In genomic region chr1:111620412-111620971, GRCh38 we compare ENCODE assay signal across 8 cellular contexts. TPM values are rescaled to one million over a fixed set of nuclear protein-coding genes. Genes with fewer than 3 reads are reported as not detected.
DNase-seq lines count a peak whose midpoint lies in the region; ATAC-seq, FAIRE-seq and TF ChIP-seq lines count a peak whose summit lies in the region.

No MANE protein-coding gene starts in this region.

- peak overlapping the region; percentile 89 for H3K4me2 ChIP-seq in endothelial cell of umbilical vein (ENCODE audit: insufficient read depth, low read length)
- peak overlapping the region; percentile 84 for H3K4me2 ChIP-seq in neural progenitor cell

- peak; percentile 57 for FAIRE-seq in endothelial cell of umbilical vein (lab: Jason Lieb, UNC)

- H3K27me3 ChIP-seq in SJCRH30 (no peaks in the 10 kb centered on the region), endothelial cell of umbilical vein (ENCODE audit: control insufficient read depth in 2 of 2, insufficient read depth in 2 of 2, low read length in 2 of 2) (peaks cover 0 to 4% of the 10 kb centered on the region in 2 experiments), neural progenitor cell (no peaks in the 10 kb centered on the region)

- peaks cover 54% of the 10 kb centered on the region for H3K79me2 ChIP-seq in endothelial cell of umbilical vein (ENCODE audit: control insufficient read depth, insufficient read depth, low read length)
- peaks cover 56% of the 10 kb centered on the region for H3K79me2 ChIP-seq in neural progenitor cell (ENCODE audit: low read depth)

- no peak for ATAC-seq in GM18517 (IDR thresholded peaks at IDR 0.05; ENCODE audit: unreplicated experiment)

- no peaks in the 10 kb centered on the region for H3K9me3 Mint-ChIP-seq in neural progenitor cell

- peak overlapping the region; percentile 2 for H3K27ac Mint-ChIP-seq in neural progenitor cell

- H3K36me3 Mint-ChIP-seq in neural progenitor cell: no peaks in the 10 kb centered on the region

- peak overlapping the region; percentile 88 for H3K4me3 Mint-ChIP-seq in neural progenitor cell

- H3K4me1 ChIP-seq in ES-I3 (ENCODE audit: insufficient read depth, low read length) (peaks cover 4% of the 10 kb centered on the region), SJCRH30 (peaks cover 9% of the 10 kb centered on the region; the same call in 1 of the 2 replicates), endothelial cell of umbilical vein (ENCODE audit: control insufficient read depth, extremely low read depth, insufficient read depth, low read length) (peaks cover 12% of the 10 kb centered on the region), neural progenitor cell (peaks cover 12% of the 10 kb centered on the region)

- H3K36me3 ChIP-seq in ES-I3 (ENCODE audit: insufficient read depth, low read length): no peaks in the 10 kb centered on the region
- no peaks in the 10 kb centered on the region for H3K36me3 ChIP-seq in SJCRH30
- H3K36me3 ChIP-seq in endothelial cell of umbilical vein (ENCODE audit: control insufficient read depth in 2 of 2, extremely low read depth in 1 of 2, insufficient read depth in 2 of 2, low read length in 2 of 2): no peaks in the 10 kb centered on the region
- H3K36me3 ChIP-seq in neural progenitor cell: no peaks in the 10 kb centered on the region

- H3F3A ChIP-seq in neural progenitor cell (ENCODE audit: low read depth): peaks cover 9% of the 10 kb centered on the region

- TSS peak; percentile 24 for BruUV-seq in endothelial cell of umbilical vein (replicated peaks; lab: Mats Ljungman, UMichigan)

- peaks cover 23% of the 10 kb centered on the region for H3K4me1 Mint-ChIP-seq in neural progenitor cell

- H3K9ac ChIP-seq in ES-I3 (ENCODE audit: low read depth, low read length) (peak overlapping the region; percentile 87), endothelial cell of umbilical vein (replicated peaks; ENCODE audit: extremely low read depth, insufficient read depth, low read length) (peak overlapping the region; percentile 70), neural progenitor cell (peak overlapping the region; percentile 56)

- TF ChIP-seq CTCF in endothelial cell of umbilical vein (IDR thresholded peaks at IDR 0.05; ENCODE audit: extremely low read depth in 1 of 2, insufficient read depth in 1 of 2, low read depth in 1 of 2, low read length in 2 of 2): no peak
- TF ChIP-seq CTCF in neural progenitor cell (IDR thresholded peaks at IDR 0.05): no peak

- H2AFZ ChIP-seq in endothelial cell of umbilical vein (ENCODE audit: low read depth, low read length) (peak overlapping the region; percentile 52), neural progenitor cell (replicated peaks) (no peak overlapping the region)

- CTCF ChIA-PET in HEK293T (lab: Yijun Ruan, JAX) (no interaction called here), endothelial cell of umbilical vein (lab: Charles Lee) (interaction anchor here (0.7 to 2.5 kb wide), 7 partner anchors 9 to 139 kb away, joined by 4 to 20 read pairs (median 7); no protein-coding TSS in a partner anchor)

- intact Hi-C loops in endothelial cell of umbilical vein (cut with micrococcal nuclease): loop anchor here (1.0 to 5.0 kb wide), 2 partner anchors 36 to 77 kb away; no protein-coding TSS in a partner anchor

- DNase-seq in HEK293T (ENCODE audit: extremely low spot score) (no peak), SJCRH30 (peak in 1 of 2 experiments; percentile 57), endothelial cell of umbilical vein (ENCODE audit: low read depth, low spot score) (peak; percentile 25), neural progenitor cell (ENCODE audit: low spot score) (no peak), NCI-H1694 (lab: John Stamatoyannopoulos, UW) (no peak), dedifferentiated amniotic fluid mesenchymal stem cell (ENCODE audit: extremely low spot score) (no peak)

- H3K9me3 ChIP-seq in ES-I3 (ENCODE audit: control insufficient read depth, insufficient read depth, low read length) (no peaks in the 10 kb centered on the region), SJCRH30 (replicated peaks) (no peaks in the 10 kb centered on the region), endothelial cell of umbilical vein (replicated peaks; ENCODE audit: control insufficient read depth, insufficient read depth, low read length) (no peaks in the 10 kb centered on the region), neural progenitor cell (ENCODE audit: low read depth) (no peaks in the 10 kb centered on the region)

- H3K27ac ChIP-seq in SJCRH30: peak overlapping the region; percentile 70
- H3K27ac ChIP-seq in endothelial cell of umbilical vein (ENCODE audit: insufficient read depth, low read depth, low read length): peak overlapping the region; percentile 5
- H3K27ac ChIP-seq in neural progenitor cell: peak overlapping the region; percentile 6

- H4K20me1 ChIP-seq in endothelial cell of umbilical vein (replicated peaks; ENCODE audit: control insufficient read depth, extremely low read depth, insufficient read depth, low read length) (peaks cover 10% of the 10 kb centered on the region), neural progenitor cell (ENCODE audit: low read depth) (peaks cover 24% of the 10 kb centered on the region)

- POLR2A ChIA-PET in HEK293T (lab: Yijun Ruan, JAX) (interaction anchor here (1.0 to 1.4 kb wide), 4 partner anchors 11 to 113 kb away, joined by 3 to 6 read pairs (median 4); no protein-coding TSS in a partner anchor), endothelial cell of umbilical vein (lab: Charles Lee) (interaction anchor here (0.6 kb wide), 1 partner anchor 505 kb away, joined by 5 read pairs; no protein-coding TSS in a partner anchor)

- peaks cover 2% of the 10 kb centered on the region for H3K27me3 Mint-ChIP-seq in neural progenitor cell (ENCODE audit: insufficient read depth, low read depth)

- H3K9me1 ChIP-seq in endothelial cell of umbilical vein (replicated peaks; ENCODE audit: control insufficient read depth, extremely low read depth, insufficient read depth, low read length): no peaks in the 10 kb centered on the region

- dilution Hi-C loops in endothelial cell of umbilical vein (cut with MboI; ENCODE audit: extremely low pct_ligation_motif_present, low sequenced_read_pairs): no loop called here

- TF ChIP-seq POLR2A in endothelial cell of umbilical vein (IDR thresholded peaks at IDR 0.05; ENCODE audit: low read depth, low read length): no peak

- peak overlapping the region; percentile 100 for H3K4me3 ChIP-seq in SJCRH30
- H3K4me3 ChIP-seq in endothelial cell of umbilical vein (replicated peaks in 1 of 3; ENCODE audit: insufficient read depth in 1 of 3, low read depth in 1 of 3, low read length in 3 of 3): peak overlapping the region; percentile 19 to 98 (median 84)
- H3K4me3 ChIP-seq in neural progenitor cell: peak overlapping the region; percentile 54

TF ChIP-seq in HEK293T, 16 proteins besides CTCF, POLR2A, EP300 and RAD21:
- TF ChIP-seq ELF4 (IDR thresholded peaks at IDR 0.05): no peak
- TF ChIP-seq L3MBTL2 (conservative IDR thresholded peaks at IDR 0.05): peak; percentile 99

TF ChIP-seq in endothelial cell of umbilical vein, 7 proteins besides CTCF, POLR2A, EP300 and RAD21:
- TF ChIP-seq GATA2 (IDR thresholded peaks at IDR 0.05; ENCODE audit: insufficient read depth, insufficient read length, low read depth, low read length): no peak
- no peak for TF ChIP-seq JUN (IDR thresholded peaks at IDR 0.05; ENCODE audit: borderline replicate concordance, insufficient read depth, insufficient read length, low read depth)
- peak; percentile 38 for TF ChIP-seq MAX (IDR thresholded peaks at IDR 0.05; ENCODE audit: insufficient read depth, insufficient read length)
- TF ChIP-seq EZH2 (IDR thresholded peaks at IDR 0.05; ENCODE audit: borderline replicate concordance, low read depth, low read length, severe bottlenecking): no peak

RNA-seq across cellular contexts. Expression of gene RAP1A, which starts 0.9 kb away (rescaled TPM):
- total RNA-seq in SJCRH30 (2014; rRNA removed; shearing (Covaris generic)): 33.8 and 39.0 TPM in 2 replicates
- total RNA-seq in endothelial cell of umbilical vein (56.4 and 57.1 TPM in 2 replicates), neural progenitor cell (ENCODE audit: low replicate concordance) (10.4 and 27.5 TPM in 2 replicates)
- 14.4 and 17.8 TPM in 2 replicates for polyA plus RNA-seq in endothelial cell of umbilical vein
- polyA plus RNA-seq in endothelial cell of umbilical vein (2011; cell fraction: cytosol; rRNA removed): 35.0 and 36.2 TPM in 2 replicates
- 12.1 and 15.4 TPM in 2 replicates for polyA plus RNA-seq in endothelial cell of umbilical vein (2011; cell fraction: nucleus; rRNA removed)
- 38.3 and 54.9 TPM in 2 replicates for polyA plus RNA-seq in endothelial cell of umbilical vein (2012)
- 11.1 and 11.7 TPM in 2 replicates for polyA minus RNA-seq in endothelial cell of umbilical vein
- 18.0 TPM for polyA minus RNA-seq in endothelial cell of umbilical vein (2011; cell fraction: cytosol; rRNA and poly(A)+ RNA removed)
- polyA minus RNA-seq in endothelial cell of umbilical vein (2011; cell fraction: nucleus; rRNA and poly(A)+ RNA removed): 6.4 and 7.5 TPM in 2 replicates

Comparison
In these comparisons a context has a peak if more than half of its experiments do, and no peak if none do; other contexts are left out.
1. H3K27ac ChIP-seq: peak in every context shown above with its lines; median percentile 70 in SJCRH30; 6 in neural progenitor cell; 5 in endothelial cell of umbilical vein.